ENCODE assay signal across 17 cellular contexts in the genomic region with DNA sequence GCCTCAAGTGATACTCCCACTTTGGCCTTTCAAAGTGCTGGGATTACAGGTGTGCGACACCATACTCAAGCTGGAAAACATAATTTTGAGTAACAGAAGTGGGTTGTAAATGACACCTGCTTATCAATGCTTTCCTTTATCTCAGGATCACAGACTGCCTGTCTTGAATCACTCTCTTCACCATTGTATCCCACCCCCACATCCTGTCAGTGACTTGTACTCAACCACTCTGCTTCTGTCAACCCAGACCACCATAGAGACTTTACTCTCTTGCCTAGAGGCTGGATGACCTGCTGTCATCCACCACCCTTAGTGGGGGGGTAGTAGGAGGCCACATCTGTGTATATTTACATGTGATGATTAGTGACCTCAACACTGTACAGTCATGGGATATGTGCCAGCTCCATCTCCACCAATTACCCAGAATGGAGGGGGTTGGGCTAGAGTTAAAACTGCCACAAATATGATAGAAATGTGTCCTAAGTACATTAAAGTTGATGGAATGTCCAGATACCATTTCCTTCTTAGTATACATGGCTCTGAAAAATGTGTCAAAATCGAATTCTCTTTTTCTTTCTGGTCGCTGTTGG.
A peak's percentile ranks its signal among the peaks of the same experiment; 100 is the strongest.
DNase-seq lines count a peak whose midpoint lies in the region; ATAC-seq, FAIRE-seq and TF ChIP-seq lines count a peak whose summit lies in the region.
"Had no signal": no experiment of that assay in that cellular context is flagged by ENCODE, and none has a peak within 500 bp of the region (broad histone marks: within the 10 kb centered on the region; RNA-seq: fewer than 3 reads in every experiment).

No MANE protein-coding gene starts in this region.

- no peaks in the 10 kb centered on the region; the same call in 2 of the 3 replicates for H3K9me3 ChIP-seq in GM12878 (replicated peaks; ENCODE audit: control insufficient read depth, insufficient read depth, low read length)
- H3K9me3 ChIP-seq: SJSA1 had no signal

- H3K79me2 ChIP-seq in GM12878 (ENCODE audit: control insufficient read depth, insufficient read depth, low read length) = no peaks in the 10 kb centered on the region

- no peak overlapping the region for H3K9ac ChIP-seq in GM12878 (ENCODE audit: control insufficient read depth, insufficient read depth, low read length)

- peak; percentile 12 for FAIRE-seq in GM18507 (lab: Jason Lieb, UNC)
- FAIRE-seq in GM12878 (lab: Jason Lieb, UNC) = no peak
- FAIRE-seq: G401.6 had no signal

- RAD21 ChIA-PET in GM12878 (lab: Charles Lee; ENCODE audit: unreplicated experiment) = interaction anchor here (0.7 to 4.0 kb wide), 4 partner anchors 19 to 835 kb away, joined by 3 to 13 read pairs (median 4); no protein-coding TSS in a partner anchor

- no TSS peak for BruUV-seq in GM12878 (replicated peaks; lab: Mats Ljungman, UMichigan)

- no peak for TF ChIP-seq RAD21 in GM12878 (IDR thresholded peaks at IDR 0.05; ENCODE audit: insufficient read depth, low read depth, low read length)

- intact Hi-C loops in GM12878 (cut with micrococcal nuclease; ENCODE audit: unreplicated experiment) = loop anchor here (5.0 kb wide), 1 partner anchor 64 kb away; no protein-coding TSS in a partner anchor

- TF ChIP-seq EP300 in GM12878 (IDR thresholded peaks at IDR 0.05; ENCODE audit: borderline replicate concordance in 1 of 2, control insufficient read depth in 1 of 2, low read depth in 2 of 2, low read length in 2 of 2) = no peak

- peak; percentile 49 for DNase-seq in AG10803 (ENCODE audit: low read depth)
- no peak for DNase-seq in GM18507 (ENCODE audit: extremely low spot score, insufficient read length, low read depth)
- no peak for DNase-seq in GM12878 (ENCODE audit: low read depth, low spot score)
- peak; percentile 47 for DNase-seq in hepatic stellate cell (ENCODE audit: low spot score)
- DNase-seq in COR-L47 (lab: John Stamatoyannopoulos, UW) = no peak
- DNase-seq: 8988T, C1 segment of cervical spinal cord, H9, NCI-H1436 treated with DMSO at 0.1 percent for 48 hours, NCI-H2081, NCI-H524 treated with DMSO at 0.1 percent for 48 hours, OCI-M1 had no signal

- no peak for TF ChIP-seq POLR2A in GM12878 (IDR thresholded peaks at IDR 0.05; ENCODE audit: low read depth, low read length)

- CTCF ChIA-PET in GM12878 (lab: Yijun Ruan, JAX) = no interaction called here

- ATAC-seq in GM12878 (no peak), HG03442 (IDR thresholded peaks at IDR 0.05; ENCODE audit: unreplicated experiment) (no peak), HG02970 (IDR thresholded peaks at IDR 0.05; ENCODE audit: low FRiP score, unreplicated experiment) (no peak), GM18519 (IDR thresholded peaks at IDR 0.05; ENCODE audit: low FRiP score, unreplicated experiment) (no peak)

- in situ Hi-C loops in GM12878 (cut with MboI) = no loop called here

- TF ChIP-seq CTCF in AG10803 (conservative IDR thresholded peaks at IDR 0.05; ENCODE audit: low read length) (no peak), GM12878 (IDR thresholded peaks at IDR 0.05 in 2 of 3, conservative IDR thresholded peaks at IDR 0.05 in 1 of 3; ENCODE audit: control insufficient read depth in 2 of 3, extremely low read depth in 1 of 3, insufficient read depth in 1 of 3, low read depth in 3 of 3, low read length in 3 of 3) (no peak)

- H3K4me1 ChIP-seq in GM12878 (ENCODE audit: control insufficient read depth, insufficient read depth, low read length) = peaks cover 34% of the 10 kb centered on the region
- H3K4me1 ChIP-seq: SJSA1 had no signal

- SMC1A ChIA-PET in GM12878 (lab: Charles Lee; ENCODE audit: uncharacterized antibody, unreplicated experiment) = interaction anchor here (1.0 to 2.3 kb wide), 8 partner anchors 15 to 127 kb away, joined by 3 to 8 read pairs (median 4); no protein-coding TSS in a partner anchor

- 0 out of 2 replicates have a peak overlapping the region, but pooled peaks have one; percentile 2 for H3K27ac ChIP-seq in GM12878 (ENCODE audit: control insufficient read depth, insufficient read depth)
- H3K27ac ChIP-seq: SJSA1 had no signal

- no peak overlapping the region for H3K4me3 ChIP-seq in AG10803 (ENCODE audit: low read length)
- H3K4me3 ChIP-seq in GM12878 = no peak overlapping the region
- H3K4me3 ChIP-seq: SJSA1 had no signal

- H3K36me3 ChIP-seq in GM12878 (ENCODE audit: control insufficient read depth in 2 of 2, insufficient read depth in 2 of 2, low read length in 1 of 2) = no peaks in the 10 kb centered on the region
- H3K36me3 ChIP-seq: SJSA1 had no signal

- H4K20me1 ChIP-seq in GM12878 (ENCODE audit: control insufficient read depth, insufficient read depth) = no peaks in the 10 kb centered on the region

- H2AFZ ChIP-seq in GM12878 (ENCODE audit: control insufficient read depth, low read depth, low read length) = no peak overlapping the region

- no peaks in the 10 kb centered on the region for H3K27me3 ChIP-seq in GM12878 (replicated peaks in 1 of 2; ENCODE audit: control insufficient read depth in 2 of 2, insufficient read depth in 2 of 2, low read length in 1 of 2)
- H3K27me3 ChIP-seq: SJSA1 had no signal

- POLR2A ChIA-PET in GM12878 (lab: Charles Lee) = interaction anchor here (1.3 kb wide), 1 partner anchor 66 kb away, joined by 3 read pairs; no protein-coding TSS in a partner anchor

- no peak overlapping the region for H3K4me2 ChIP-seq in GM12878 (ENCODE audit: control insufficient read depth, insufficient read depth)

- WGBS in GM12878 (ENCODE audit: insufficient coverage, insufficient replicate concordance, low lambda C conversion rate, missing lambda C conversion rate) = 15% methylated on average over 3 of the region's 3 CpGs

TF ChIP-seq in GM12878, 131 proteins besides CTCF, POLR2A, EP300 and RAD21:
- TF ChIP-seq CHD1 (IDR thresholded peaks at IDR 0.05; ENCODE audit: low read depth, low read length) = no peak
- 0 out of 2 replicates have a peak, but pooled peaks have one; percentile 22 for TF ChIP-seq EED (IDR thresholded peaks at IDR 0.05; ENCODE audit: low read depth)
TF ChIP-seq in GM12878: peak in this region for 1.

Comparison
In these comparisons a context has a peak if more than half of its experiments do, and no peak if none do; other contexts are left out.
1. DNase-seq: peak in AG10803 (single experiment) and hepatic stellate cell (single experiment); none in GM18507 (single experiment), GM12878 (single experiment) and COR-L47 (single experiment).